Comparison of ENCODE assay signal across 27 cellular contexts in genomic region chr7:67870396-67870795, GRCh38.
"Had no signal": no experiment of that assay in that cellular context is flagged by ENCODE, and none has a peak within 500 bp of the region (broad histone marks: within the 10 kb centered on the region; RNA-seq: fewer than 3 reads in every experiment).

No MANE protein-coding gene starts in this region.

- ATAC-seq: left colon; left lung; lower lobe of right lung; naive thymus-derived CD8-positive, alpha-beta T cell; pancreas; right cardiac atrium; stimulated activated naive B cell treated with anti-CD40 and anti-IgM and Interleukin-4, amounts not matched to agents 10 μg/mL and 1 μg/mL and 100 μg/mL, for 72 hours; stimulated activated naive CD8-positive, alpha-beta T cell treated with anti-CD3 and anti-CD28 coated beads, Interleukin-15, Interleukin-2, amounts not matched to agents 100 U/mL and 50 U/mL, for 24 hours; upper lobe of right lung had no signal

- FAIRE-seq: islet of Langerhans, kidney, pancreas, urothelium cell line had no signal

- DNase-seq: hypothalamus; immature natural killer cell; kidney; left colon; left lung; lower lobe of right lung; mammary epithelial cell; mesenchymal stem cell; naive thymus-derived CD8-positive, alpha-beta T cell; nucleus accumbens; pancreas; posterior cingulate gyrus; retina; right cardiac atrium; stimulated activated CD4-positive, alpha-beta T cell treated with anti-CD3 and anti-CD28 coated beads, Interleukin-12 subunit alpha, Interleukin-12 subunit beta, amount 100 ng/mL, for 4 hours; stimulated activated CD4-positive, alpha-beta T cell treated with anti-CD3 and anti-CD28 coated beads, Interleukin-15, amount 100 ng/mL, for 24 hours; stimulated activated CD4-positive, alpha-beta T cell treated with anti-CD3 and anti-CD28 coated beads, Interleukin-2, amount 100 ng/mL, for 24 hours; stimulated activated CD4-positive, alpha-beta T cell treated with anti-CD3 and anti-CD28 coated beads, Interleukin-4, amount 100 ng/mL, for 1 hour; stimulated activated naive B cell treated with anti-CD40 and anti-IgM and Interleukin-4, amounts not matched to agents 10 μg/mL and 1 μg/mL and 100 μg/mL, for 72 hours; stimulated activated naive CD8-positive, alpha-beta T cell treated with anti-CD3 and anti-CD28 coated beads, Interleukin-15, Interleukin-2, amounts not matched to agents 100 U/mL and 50 U/mL, for 24 hours; stomach; testis; thyroid gland; transverse colon; upper lobe of right lung had no signal
